8 cellular contexts compared by ENCODE assay signal in the genomic region with DNA sequence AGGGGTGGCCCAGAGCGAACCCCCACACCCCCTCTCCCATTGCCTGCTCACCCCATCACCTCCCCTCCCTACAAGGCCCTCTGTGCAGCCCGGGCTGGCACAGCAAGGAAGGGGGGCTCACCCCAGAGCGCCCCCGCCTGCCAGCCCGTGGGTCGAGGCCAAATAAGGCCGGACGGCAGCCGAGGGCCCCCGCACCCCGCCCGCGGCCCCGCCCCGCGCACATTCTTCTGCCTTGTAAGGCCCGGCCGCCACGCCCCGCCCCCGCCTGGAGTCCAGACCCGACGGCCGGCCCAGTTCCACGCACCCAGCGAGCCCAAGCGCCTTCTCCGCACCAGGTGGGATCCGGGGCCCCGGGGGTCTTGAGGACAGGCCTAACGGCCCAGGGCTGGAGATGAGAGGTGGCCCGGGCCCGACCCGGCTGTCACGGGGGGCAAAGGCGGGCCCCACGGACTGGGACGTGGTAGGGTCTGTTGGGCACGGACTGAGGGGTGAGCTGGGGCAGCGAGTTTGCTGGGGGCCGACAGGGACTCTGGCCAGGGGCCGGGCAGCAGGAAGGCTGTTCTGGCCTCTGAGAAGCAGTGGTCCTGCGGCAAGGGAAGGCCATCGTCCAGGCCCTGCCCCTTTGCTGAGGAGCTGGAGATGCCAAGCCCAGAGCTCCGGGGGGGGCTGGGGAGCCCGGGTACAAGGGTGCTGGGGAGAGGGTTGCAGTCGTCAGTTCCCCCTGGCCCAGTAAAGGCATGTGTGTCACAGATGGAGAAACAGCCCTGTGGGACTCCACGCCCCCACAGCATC. TPM values are rescaled to one million over a fixed set of nuclear protein-coding genes. Genes with fewer than 3 reads are reported as not detected.
DNase-seq lines count a peak whose midpoint lies in the region; ATAC-seq and TF ChIP-seq lines count a peak whose summit lies in the region.

A gene (plus strand): TSS at position 293 of the 792 bp plus-strand sequence. CDS start 3,366 bp downstream, outside the sequence.

- H3K36me3 Mint-ChIP-seq in effector memory CD8-positive, alpha-beta T cell (ENCODE audit: insufficient read depth), result no peaks in the 10 kb centered on the region

- no peaks in the 10 kb centered on the region for H3K4me1 Mint-ChIP-seq in effector memory CD8-positive, alpha-beta T cell (ENCODE audit: low read depth in 2 of 2)

- no peaks in the 10 kb centered on the region for H3K27me3 Mint-ChIP-seq in effector memory CD8-positive, alpha-beta T cell

- no peak for TF ChIP-seq CTCF in AG09319 (IDR thresholded peaks at IDR 0.05; ENCODE audit: low read depth, low read length)
- no peak for TF ChIP-seq CTCF in lower leg skin (IDR thresholded peaks at IDR 0.05)

- DNase-seq in AG09319 (ENCODE audit: extremely low read depth, low read depth), result peak; percentile 63
- peak; percentile 25 for DNase-seq in LoVo (ENCODE audit: low spot score)
- DNase-seq in effector memory CD8-positive, alpha-beta T cell, result no peak
- DNase-seq in lower leg skin (ENCODE audit: low spot score in 2 of 2), result peak; percentile 71 to 96

- peak; percentile 19 for ATAC-seq in effector memory CD8-positive, alpha-beta T cell (replicated peaks)
- ATAC-seq in HG03571 (IDR thresholded peaks at IDR 0.05; ENCODE audit: unreplicated experiment) (no peak), HG03457 (IDR thresholded peaks at IDR 0.05; ENCODE audit: unreplicated experiment) (no peak), GM19324 (IDR thresholded peaks at IDR 0.05; ENCODE audit: low FRiP score, unreplicated experiment) (no peak)

- H3K4me3 Mint-ChIP-seq in effector memory CD8-positive, alpha-beta T cell, result peak within 1 kb of the TSS in 1 of 2 donors; percentile 38

- intact Hi-C loops in lower leg skin (cut with DNase I; ENCODE audit: low total_unique reads), result no loop called here

- no peak within 1 kb of the TSS for H3K27ac Mint-ChIP-seq in effector memory CD8-positive, alpha-beta T cell

- H3K4me3 ChIP-seq in lower leg skin (ENCODE audit: low read depth, poor library complexity, severe bottlenecking), result peak within 1 kb of the TSS; percentile 45

- no peaks in the 10 kb centered on the region for H3K9me3 Mint-ChIP-seq in effector memory CD8-positive, alpha-beta T cell

- H3K27ac ChIP-seq in temporal lobe (ENCODE audit: low read depth, low read length), result peak within 1 kb of the TSS; percentile 27

- TF ChIP-seq POLR2A in lower leg skin (IDR thresholded peaks at IDR 0.05), result no peak

- 9 to 10% methylated on average over 13 to 29 of the region's 48 CpGs for WGBS in lower leg skin, 2 donors

RNA-seq across cellular contexts. Expression of the gene that starts here (rescaled TPM):
- total RNA-seq in lower leg skin (10 to 100 TPM; 14.9 to 69.9 (median 36.3) TPM), temporal lobe (0.49 TPM)

Comparison
In these comparisons a context has a peak if more than half of its experiments do, and no peak if none do; other contexts are left out.
1. RNA of the gene that starts here (total RNA-seq): 14.9 to 69.9 TPM in lower leg skin; 0.49 TPM in temporal lobe (single experiment); every median in the first group is over 10 times any median in the second.
2. DNase-seq: peak in AG09319 (single experiment), LoVo (single experiment) and lower leg skin (2 of 2); none in effector memory CD8-positive, alpha-beta T cell (0 of 3).